In the genomic region with DNA sequence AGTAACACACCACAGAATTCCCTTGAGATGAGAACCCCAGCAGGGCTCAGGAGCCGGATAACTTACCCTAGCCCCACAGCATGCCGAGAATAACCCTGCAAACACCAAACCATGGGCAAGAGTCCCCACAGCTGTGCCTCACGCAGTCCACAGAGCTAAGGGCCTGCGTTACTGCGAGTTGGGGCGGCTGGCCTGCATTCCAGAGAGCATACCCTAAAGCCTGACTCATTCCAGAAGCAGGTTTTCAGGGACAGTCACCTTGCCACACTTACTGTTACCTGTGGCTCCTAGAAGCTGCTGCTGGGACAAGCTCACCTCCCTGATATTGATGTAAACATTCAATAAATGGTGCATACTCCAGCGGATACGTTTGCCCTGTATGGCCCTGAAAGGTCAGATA, we compare ENCODE assay signal across 18 cellular contexts. TPM values are rescaled to one million over a fixed set of nuclear protein-coding genes. Genes with fewer than 3 reads are reported as not detected.
A peak's percentile ranks its signal among the peaks of the same experiment; 100 is the strongest.
DNase-seq lines count a peak whose midpoint lies in the region; ATAC-seq, FAIRE-seq and TF ChIP-seq lines count a peak whose summit lies in the region.
"Had no signal": no experiment of that assay in that cellular context is flagged by ENCODE, and none has a peak within 500 bp of the region (broad histone marks: within the 10 kb centered on the region; RNA-seq: fewer than 3 reads in every experiment).

No MANE protein-coding gene starts in this region.

- no peak overlapping the region for H4K5ac ChIP-seq in mesendoderm (ENCODE audit: low read length)

- H4K20me1 ChIP-seq in PC-9 (ENCODE audit: insufficient read depth), result no peaks in the 10 kb centered on the region

- no peak overlapping the region for H4K8ac ChIP-seq in mesendoderm (ENCODE audit: low read depth, low read length)

- no peaks in the 10 kb centered on the region for H3K36me3 ChIP-seq in PC-9 (ENCODE audit: low read depth)
- H3K36me3 ChIP-seq in mesendoderm (ENCODE audit: control insufficient read depth, insufficient read depth, low read length), result no peaks in the 10 kb centered on the region

- DNase-seq in PC-9, result peak; percentile 38 to 42
- no peak for DNase-seq in epithelial cell of prostate (ENCODE audit: low read depth, low spot score)
- peak; percentile 87 for DNase-seq in mesendoderm
- no peak for DNase-seq in type B pancreatic cell (ENCODE audit: extremely low spot score, unreplicated experiment)
- DNase-seq in GM12891 (ENCODE audit: insufficient read length, low spot score), result no peak
- no peak for DNase-seq in MV-4-11 (lab: John Stamatoyannopoulos, UW)
- DNase-seq in NCI-H774 (lab: John Stamatoyannopoulos, UW), result no peak
- DNase-seq: activated B cell treated with CpG ODN at 0.5 μM for 24 hours; activated naive CD4-positive, alpha-beta T cell treated with anti-CD3 and anti-CD28 coated beads for 36 hours; cerebellar nuclear complex; IMR-90; NCI-H1417; NCI-H345; stimulated activated CD4-positive, alpha-beta T cell treated with anti-CD3 and anti-CD28 coated beads, Interleukin-4, amount 100 ng/mL, for 4 hours had no signal

- no peak overlapping the region for H2AK5ac ChIP-seq in mesendoderm (ENCODE audit: low read length)

- peak overlapping the region; percentile 18 for H3K56ac ChIP-seq in mesendoderm (ENCODE audit: low read length)

- no peak for ATAC-seq in HG03565 (IDR thresholded peaks at IDR 0.05; ENCODE audit: unreplicated experiment)
- ATAC-seq: SK-N-SH treated with all-trans-retinoic acid at 6 μM for 48 hours had no signal

- no peak overlapping the region for H2AFZ ChIP-seq in PC-9

- no peaks in the 10 kb centered on the region for H3F3A ChIP-seq in PC-9 (ENCODE audit: insufficient read depth, low read depth)

- no peak overlapping the region for H3K4me3 ChIP-seq in PC-9
- H3K4me3 ChIP-seq in mesendoderm (ENCODE audit: low read length), result no peak overlapping the region

- H3K4me2 ChIP-seq in PC-9, result no peak overlapping the region
- no peak overlapping the region for H3K4me2 ChIP-seq in mesendoderm (ENCODE audit: low read length)

- no peak overlapping the region for H2BK5ac ChIP-seq in mesendoderm (ENCODE audit: low read length)

- H3K4ac ChIP-seq in mesendoderm (ENCODE audit: low read depth, low read length), result no peak overlapping the region

- no peak overlapping the region for H3K18ac ChIP-seq in mesendoderm (ENCODE audit: low read length)

- no TSS peak for BruUV-seq in PC-9 (replicated peaks; lab: Mats Ljungman, UMichigan)

- TF ChIP-seq POLR2A in GM12891 (IDR thresholded peaks at IDR 0.05; ENCODE audit: low read depth, low read length), result no peak

- H3K4me1 Mint-ChIP-seq in type B pancreatic cell (ENCODE audit: unreplicated experiment), result peaks cover 60% of the 10 kb centered on the region
- H3K4me1 Mint-ChIP-seq: activated B cell treated with CpG ODN at 0.5 μM for 24 hours had no signal

- peaks cover 4% of the 10 kb centered on the region for H3K9me3 Mint-ChIP-seq in type B pancreatic cell
- H3K9me3 Mint-ChIP-seq: activated B cell treated with CpG ODN at 0.5 μM for 24 hours; activated naive CD4-positive, alpha-beta T cell treated with anti-CD3 and anti-CD28 coated beads for 36 hours; stimulated activated effector memory CD8-positive, alpha-beta T cell treated with anti-CD3 and anti-CD28 coated beads, Interleukin-12 subunit alpha, Interleukin-12 subunit beta, amount 100 ng/mL, for 72 hours had no signal

- H3K79me1 ChIP-seq in mesendoderm (ENCODE audit: low read length), result peaks cover 2% of the 10 kb centered on the region

- CTCF ChIA-PET in PC-9 (lab: Charles Lee), result no interaction called here

- H3K9me2 ChIP-seq in PC-9 (ENCODE audit: insufficient read depth), result no peaks in the 10 kb centered on the region

- intact Hi-C loops in PC-9 (cut with micrococcal nuclease; ENCODE audit: unreplicated experiment), result no loop called here

- no CpG with 5 or more reads among the region's 8 CpGs for WGBS in mesendoderm (ENCODE audit: extremely low coverage, insufficient coverage, low lambda C conversion rate)

- POLR2A ChIA-PET in PC-9 (lab: Charles Lee; ENCODE audit: unreplicated experiment), result no interaction called here

- H3K36me3 Mint-ChIP-seq in type B pancreatic cell, result peaks cover 39% of the 10 kb centered on the region
- H3K36me3 Mint-ChIP-seq: stimulated activated effector memory CD8-positive, alpha-beta T cell treated with anti-CD3 and anti-CD28 coated beads, Interleukin-12 subunit alpha, Interleukin-12 subunit beta, amount 100 ng/mL, for 72 hours had no signal

- H2BK120ac ChIP-seq in mesendoderm (ENCODE audit: low read depth, low read length), result no peak overlapping the region

- no peak overlapping the region for H2BK15ac ChIP-seq in mesendoderm (replicated peaks; ENCODE audit: low read depth)

- no peak overlapping the region for H3K23ac ChIP-seq in mesendoderm (ENCODE audit: low read length)

- peaks cover 26% of the 10 kb centered on the region for H3K27me3 ChIP-seq in PC-9 (ENCODE audit: insufficient read depth, low read depth)
- no peaks in the 10 kb centered on the region for H3K27me3 ChIP-seq in mesendoderm (ENCODE audit: insufficient read depth, low read length, poor library complexity)

- peak overlapping the region; percentile 76 for H3K4me3 Mint-ChIP-seq in type B pancreatic cell
- H3K4me3 Mint-ChIP-seq: activated B cell treated with CpG ODN at 0.5 μM for 24 hours; activated naive CD4-positive, alpha-beta T cell treated with anti-CD3 and anti-CD28 coated beads for 36 hours; stimulated activated effector memory CD8-positive, alpha-beta T cell treated with anti-CD3 and anti-CD28 coated beads, Interleukin-12 subunit alpha, Interleukin-12 subunit beta, amount 100 ng/mL, for 72 hours had no signal

- H3K79me2 ChIP-seq in PC-9 (ENCODE audit: low read depth), result no peaks in the 10 kb centered on the region
- peaks cover 14% of the 10 kb centered on the region for H3K79me2 ChIP-seq in mesendoderm (ENCODE audit: control insufficient read depth, insufficient read depth, low read length)

- no peaks in the 10 kb centered on the region for H3K4me1 ChIP-seq in PC-9 (replicated peaks; ENCODE audit: insufficient read depth)
- H3K4me1 ChIP-seq in mesendoderm (ENCODE audit: control insufficient read depth, low read depth, low read length), result peaks cover 9% of the 10 kb centered on the region

- H3K9ac ChIP-seq in mesendoderm (ENCODE audit: low read length), result peak overlapping the region; percentile 6

- FAIRE-seq in GM12891 (lab: Jason Lieb, UNC), result no peak
- FAIRE-seq: GM19239 had no signal

- peak overlapping the region; percentile 87 for H3K27ac Mint-ChIP-seq in type B pancreatic cell
- H3K27ac Mint-ChIP-seq: activated B cell treated with CpG ODN at 0.5 μM for 24 hours; activated naive CD4-positive, alpha-beta T cell treated with anti-CD3 and anti-CD28 coated beads for 36 hours; stimulated activated effector memory CD8-positive, alpha-beta T cell treated with anti-CD3 and anti-CD28 coated beads, Interleukin-12 subunit alpha, Interleukin-12 subunit beta, amount 100 ng/mL, for 72 hours had no signal

- TF ChIP-seq CTCF in PC-9 (conservative IDR thresholded peaks at IDR 0.05), result no peak
- no peak for TF ChIP-seq CTCF in type B pancreatic cell (conservative IDR thresholded peaks at IDR 0.05)

- no peaks in the 10 kb centered on the region for H3K27me3 Mint-ChIP-seq in type B pancreatic cell
- H3K27me3 Mint-ChIP-seq: activated B cell treated with CpG ODN at 0.5 μM for 24 hours had no signal

- H3K9me3 ChIP-seq in PC-9 (ENCODE audit: insufficient read depth, low read depth), result no peaks in the 10 kb centered on the region

- H3K27ac ChIP-seq in PC-9 (no peak overlapping the region), epithelial cell of prostate (peak overlapping the region; percentile 45), mesendoderm (ENCODE audit: low read depth, low read length) (peak overlapping the region; percentile 86)

TF ChIP-seq in GM12891, 5 proteins besides CTCF, POLR2A, EP300 and RAD21:
- TF ChIP-seq POU2F2 (IDR thresholded peaks at IDR 0.05; ENCODE audit: low read depth, low read length) (no peak), POLR2AphosphoS5 (IDR thresholded peaks at IDR 0.05; ENCODE audit: low read depth, low read length) (no peak), SPI1 (IDR thresholded peaks at IDR 0.05; ENCODE audit: low read depth, low read length) (no peak), PAX5 (IDR thresholded peaks at IDR 0.05; ENCODE audit: insufficient read depth, low read length, severe bottlenecking) (no peak), TAF1 (IDR thresholded peaks at IDR 0.05; ENCODE audit: low read depth, low read length) (no peak)

RNA-seq across cellular contexts. Expression of gene FGFR2, which starts 18.6 kb away (rescaled TPM):
- total RNA-seq in PC-9 (2021) (not detected in 2 replicates), type B pancreatic cell (ENCODE audit: low replicate concordance) (68.8 and 173 TPM in 2 replicates)
- 14.4 TPM for polyA plus RNA-seq in mesendoderm (2013, experiment 1 of 2)
- 14.3 TPM for polyA plus RNA-seq in mesendoderm (2013, experiment 2 of 2)
- polyA plus RNA-seq in GM12891 (2012; ENCODE audit: low read depth, missing spikeins), result not detected
- total RNA-seq: activated B cell treated with CpG ODN at 0.5 μM for 24 hours; activated naive CD4-positive, alpha-beta T cell treated with anti-CD3 and anti-CD28 coated beads for 36 hours; IMR-90 had no signal
- polyA plus RNA-seq: IMR-90 had no signal

Comparison
In these comparisons a context has a peak if more than half of its experiments do, and no peak if none do; other contexts are left out.
1. DNase-seq: peak in PC-9 (2 of 2) and mesendoderm (single experiment); none in epithelial cell of prostate (single experiment), type B pancreatic cell (single experiment), GM12891 (single experiment), MV-4-11 (single experiment) and NCI-H774 (single experiment).
2. RNA of gene FGFR2, which starts 18.6 kb away (total RNA-seq): 68.8 to 173 TPM in type B pancreatic cell; not detected in PC-9; every median in the first group is over 10 times any median in the second.